15 cellular contexts compared by ENCODE assay signal in genomic region chr2:203431391-203432185, GRCh38.
"Had no signal": no experiment of that assay in that cellular context is flagged by ENCODE, and none has a peak within 500 bp of the region (broad histone marks: within the 10 kb centered on the region; RNA-seq: fewer than 3 reads in every experiment).

No MANE protein-coding gene starts in this region.

- DNase-seq: activated CD4-positive, alpha-beta T cell treated with anti-CD3 and anti-CD28 coated beads, Interleukin-2, amount 50 U/mL, for 1 hour; activated CD8-positive, alpha-beta memory T cell treated with anti-CD3 and anti-CD28 coated beads for 24 hours; activated gamma-delta T cell treated with Interleukin-2 at 50 U/mL for 16 hours; activated naive CD8-positive, alpha-beta T cell treated with anti-CD3 and anti-CD28 coated beads for 36 hours; effector memory CD4-positive, alpha-beta T cell; left ventricle myocardium inferior; naive thymus-derived CD8-positive, alpha-beta T cell; retina; stimulated activated CD4-positive, alpha-beta T cell treated with anti-CD3 and anti-CD28 coated beads, Interleukin-15, amount 100 ng/mL, for 24 hours; stimulated activated CD4-positive, alpha-beta T cell treated with anti-CD3 and anti-CD28 coated beads, Interleukin-4, amount 100 ng/mL, for 1 hour; stimulated activated naive CD4-positive, alpha-beta T cell; transverse colon had no signal

- H3K36me3 ChIP-seq: neutrophil, transverse colon had no signal

- H3K27me3 ChIP-seq: hepatocyte, neutrophil, transverse colon, vagina had no signal

- H3K27ac ChIP-seq: hepatocyte, left ventricle myocardium inferior, neutrophil, transverse colon, vagina had no signal

- ATAC-seq: naive thymus-derived CD8-positive, alpha-beta T cell had no signal

- H2AFZ ChIP-seq: hepatocyte had no signal

- H3K9me3 ChIP-seq: left ventricle myocardium inferior, neutrophil, transverse colon, vagina had no signal

- H3K4me3 ChIP-seq: hepatocyte, left ventricle myocardium inferior, transverse colon, vagina had no signal

- H3K4me2 ChIP-seq: hepatocyte had no signal
